In the genomic region with DNA sequence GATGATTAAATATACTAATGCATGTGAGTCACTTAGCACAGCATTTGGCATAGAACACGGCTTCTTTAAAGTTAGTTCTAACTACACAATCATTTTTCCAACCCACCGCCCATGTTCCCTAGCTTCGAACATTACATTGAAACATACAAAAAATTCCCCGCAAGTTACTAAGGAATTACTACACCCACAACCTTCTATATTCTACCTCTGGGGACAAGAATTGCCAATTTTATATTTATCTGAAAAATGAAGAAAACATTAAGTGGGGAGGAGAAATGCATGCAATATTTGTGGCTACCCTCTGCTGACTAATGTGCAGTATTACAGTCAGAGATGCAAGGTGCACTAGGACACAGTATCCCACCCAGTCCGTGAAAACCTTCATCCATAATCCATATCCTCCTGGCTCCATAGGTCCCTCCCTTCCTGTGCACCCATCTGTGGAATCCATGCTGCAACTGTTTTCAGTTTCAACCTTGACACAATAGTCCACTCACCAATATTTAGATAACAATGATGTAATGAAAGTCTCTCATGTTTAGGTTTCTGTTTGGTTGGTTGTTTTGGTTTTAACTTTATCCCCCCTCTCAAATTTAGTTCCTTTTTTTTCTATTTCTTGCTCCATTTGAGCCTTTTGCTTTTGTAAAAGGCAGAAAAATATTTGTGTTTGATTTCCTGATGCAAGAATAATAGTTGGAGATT, we compare ENCODE assay signal across 1 cellular context.
TF ChIP-seq lines count a peak whose summit lies in the region.

No MANE protein-coding gene starts in this region.

TF ChIP-seq in WTC11, 78 proteins besides CTCF, POLR2A, EP300 and RAD21 (continued from another document):
- TF ChIP-seq, protein P1, sequence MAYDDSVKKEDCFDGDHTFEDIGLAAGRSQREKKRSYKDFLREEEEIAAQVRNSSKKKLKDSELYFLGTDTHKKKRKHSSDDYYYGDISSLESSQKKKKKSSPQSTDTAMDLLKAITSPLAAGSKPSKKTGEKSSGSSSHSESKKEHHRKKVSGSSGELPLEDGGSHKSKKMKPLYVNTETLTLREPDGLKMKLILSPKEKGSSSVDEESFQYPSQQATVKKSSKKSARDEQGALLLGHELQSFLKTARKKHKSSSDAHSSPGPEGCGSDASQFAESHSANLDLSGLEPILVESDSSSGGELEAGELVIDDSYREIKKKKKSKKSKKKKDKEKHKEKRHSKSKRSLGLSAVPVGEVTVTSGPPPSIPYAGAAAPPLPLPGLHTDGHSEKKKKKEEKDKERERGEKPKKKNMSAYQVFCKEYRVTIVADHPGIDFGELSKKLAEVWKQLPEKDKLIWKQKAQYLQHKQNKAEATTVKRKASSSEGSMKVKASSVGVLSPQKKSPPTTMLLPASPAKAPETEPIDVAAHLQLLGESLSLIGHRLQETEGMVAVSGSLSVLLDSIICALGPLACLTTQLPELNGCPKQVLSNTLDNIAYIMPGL (CRISPR knock-in tag; IDR thresholded peaks at IDR 0.05): no peak
- no peak for TF ChIP-seq RORB (CRISPR knock-in tag; IDR thresholded peaks at IDR 0.05)
- TF ChIP-seq, protein P2, sequence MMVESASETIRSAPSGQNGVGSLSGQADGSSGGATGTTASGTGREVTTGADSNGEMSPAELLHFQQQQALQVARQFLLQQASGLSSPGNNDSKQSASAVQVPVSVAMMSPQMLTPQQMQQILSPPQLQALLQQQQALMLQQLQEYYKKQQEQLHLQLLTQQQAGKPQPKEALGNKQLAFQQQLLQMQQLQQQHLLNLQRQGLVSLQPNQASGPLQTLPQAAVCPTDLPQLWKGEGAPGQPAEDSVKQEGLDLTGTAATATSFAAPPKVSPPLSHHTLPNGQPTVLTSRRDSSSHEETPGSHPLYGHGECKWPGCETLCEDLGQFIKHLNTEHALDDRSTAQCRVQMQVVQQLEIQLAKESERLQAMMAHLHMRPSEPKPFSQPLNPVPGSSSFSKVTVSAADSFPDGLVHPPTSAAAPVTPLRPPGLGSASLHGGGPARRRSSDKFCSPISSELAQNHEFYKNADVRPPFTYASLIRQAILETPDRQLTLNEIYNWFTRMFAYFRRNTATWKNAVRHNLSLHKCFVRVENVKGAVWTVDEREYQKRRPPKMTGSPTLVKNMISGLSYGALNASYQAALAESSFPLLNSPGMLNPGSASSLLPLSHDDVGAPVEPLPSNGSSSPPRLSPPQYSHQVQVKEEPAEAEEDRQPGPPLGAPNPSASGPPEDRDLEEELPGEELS (CRISPR knock-in tag; IDR thresholded peaks at IDR 0.05): no peak
- TF ChIP-seq TEAD4 (CRISPR knock-in tag; IDR thresholded peaks at IDR 0.05): no peak
- TF ChIP-seq EMX1 (CRISPR knock-in tag; IDR thresholded peaks at IDR 0.05): no peak
- TF ChIP-seq, protein P3, sequence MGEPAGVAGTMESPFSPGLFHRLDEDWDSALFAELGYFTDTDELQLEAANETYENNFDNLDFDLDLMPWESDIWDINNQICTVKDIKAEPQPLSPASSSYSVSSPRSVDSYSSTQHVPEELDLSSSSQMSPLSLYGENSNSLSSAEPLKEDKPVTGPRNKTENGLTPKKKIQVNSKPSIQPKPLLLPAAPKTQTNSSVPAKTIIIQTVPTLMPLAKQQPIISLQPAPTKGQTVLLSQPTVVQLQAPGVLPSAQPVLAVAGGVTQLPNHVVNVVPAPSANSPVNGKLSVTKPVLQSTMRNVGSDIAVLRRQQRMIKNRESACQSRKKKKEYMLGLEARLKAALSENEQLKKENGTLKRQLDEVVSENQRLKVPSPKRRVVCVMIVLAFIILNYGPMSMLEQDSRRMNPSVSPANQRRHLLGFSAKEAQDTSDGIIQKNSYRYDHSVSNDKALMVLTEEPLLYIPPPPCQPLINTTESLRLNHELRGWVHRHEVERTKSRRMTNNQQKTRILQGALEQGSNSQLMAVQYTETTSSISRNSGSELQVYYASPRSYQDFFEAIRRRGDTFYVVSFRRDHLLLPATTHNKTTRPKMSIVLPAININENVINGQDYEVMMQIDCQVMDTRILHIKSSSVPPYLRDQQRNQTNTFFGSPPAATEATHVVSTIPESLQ (CRISPR knock-in tag; IDR thresholded peaks at IDR 0.05): no peak
- TF ChIP-seq, protein P4, sequence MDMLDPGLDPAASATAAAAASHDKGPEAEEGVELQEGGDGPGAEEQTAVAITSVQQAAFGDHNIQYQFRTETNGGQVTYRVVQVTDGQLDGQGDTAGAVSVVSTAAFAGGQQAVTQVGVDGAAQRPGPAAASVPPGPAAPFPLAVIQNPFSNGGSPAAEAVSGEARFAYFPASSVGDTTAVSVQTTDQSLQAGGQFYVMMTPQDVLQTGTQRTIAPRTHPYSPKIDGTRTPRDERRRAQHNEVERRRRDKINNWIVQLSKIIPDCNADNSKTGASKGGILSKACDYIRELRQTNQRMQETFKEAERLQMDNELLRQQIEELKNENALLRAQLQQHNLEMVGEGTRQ (CRISPR knock-in tag; IDR thresholded peaks at IDR 0.05): no peak
- no peak for TF ChIP-seq TEAD1 (CRISPR knock-in tag; IDR thresholded peaks at IDR 0.05)
- TF ChIP-seq ZNF423 (CRISPR knock-in tag; IDR thresholded peaks at IDR 0.05): no peak
- no peak for TF ChIP-seq ZNF219 (CRISPR knock-in tag; IDR thresholded peaks at IDR 0.05; ENCODE audit: borderline replicate concordance)
- TF ChIP-seq TCF7 (CRISPR knock-in tag; IDR thresholded peaks at IDR 0.05; ENCODE audit: low read depth): no peak
- TF ChIP-seq IRF2 (CRISPR knock-in tag; IDR thresholded peaks at IDR 0.05; ENCODE audit: borderline replicate concordance, low read depth): no peak
- TF ChIP-seq GABPB1 (CRISPR knock-in tag; IDR thresholded peaks at IDR 0.05): no peak
- TF ChIP-seq NR3C1 (CRISPR knock-in tag; conservative IDR thresholded peaks at IDR 0.05; ENCODE audit: low read depth): no peak
